8 cellular contexts compared by ENCODE assay signal in the genomic region with DNA sequence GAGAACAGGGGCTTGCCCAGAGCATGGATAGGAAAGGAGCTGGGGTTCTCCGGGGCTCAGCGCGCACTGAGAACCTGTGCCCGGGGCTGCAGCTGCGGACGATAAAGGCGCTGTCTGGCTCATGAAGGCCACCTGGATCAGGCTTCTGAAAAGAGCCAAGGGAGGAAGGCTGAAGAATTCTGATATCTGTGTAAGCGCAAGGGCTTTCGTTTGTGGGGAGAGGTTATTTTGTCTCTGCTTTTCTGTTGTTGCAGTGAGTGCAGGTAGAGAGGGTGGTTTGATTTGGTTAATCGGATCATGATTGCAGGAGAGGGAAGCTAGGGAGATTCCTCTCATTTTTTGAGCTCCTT.
DNase-seq lines count a peak whose midpoint lies in the region; ATAC-seq and TF ChIP-seq lines count a peak whose summit lies in the region.

No MANE protein-coding gene starts in this region.

- H3K36me3 Mint-ChIP-seq in neural progenitor cell: no peaks in the 10 kb centered on the region
- H3K36me3 Mint-ChIP-seq in stimulated activated effector memory CD8-positive, alpha-beta T cell treated with anti-CD3 and anti-CD28 coated beads, Interleukin-12 subunit alpha, Interleukin-12 subunit beta, amount 100 ng/mL, for 72 hours: peaks cover 5% of the 10 kb centered on the region

- H3K27me3 ChIP-seq in colonic mucosa (no peaks in the 10 kb centered on the region), neural progenitor cell (peaks cover 33% of the 10 kb centered on the region), gastrocnemius medialis (peaks cover 0 to 4% (median 0%) of the 10 kb centered on the region in 3 donors)

- no peak for TF ChIP-seq POLR2A in gastrocnemius medialis (IDR thresholded peaks at IDR 0.05)

- H3K27ac Mint-ChIP-seq in neural progenitor cell: no peak overlapping the region
- no peak overlapping the region for H3K27ac Mint-ChIP-seq in stimulated activated effector memory CD8-positive, alpha-beta T cell treated with anti-CD3 and anti-CD28 coated beads, Interleukin-12 subunit alpha, Interleukin-12 subunit beta, amount 100 ng/mL, for 72 hours

- H2AFZ ChIP-seq in neural progenitor cell (replicated peaks): peak overlapping the region; percentile 83

- intact Hi-C loops in colonic mucosa (cut with DNase I) (no loop called here), gastrocnemius medialis (cut with DNase I; ENCODE audit: low total_unique reads) (no loop called here)

- H3K4me2 ChIP-seq in neural progenitor cell: peak overlapping the region; percentile 98

- DNase-seq in GM03348 (ENCODE audit: low spot score) (peak; percentile 9), colonic mucosa (peak; percentile 41), neural progenitor cell (ENCODE audit: low spot score) (peak; percentile 59), AG08395 (ENCODE audit: low spot score) (no peak), gastrocnemius medialis (no peak)
- no peak for DNase-seq in stimulated activated effector memory CD8-positive, alpha-beta T cell treated with anti-CD3 and anti-CD28 coated beads, Interleukin-12 subunit alpha, Interleukin-12 subunit beta, amount 100 ng/mL, for 72 hours (ENCODE audit: low spot score in 2 of 2)

- TF ChIP-seq CTCF in colonic mucosa (IDR thresholded peaks at IDR 0.05) (no peak), neural progenitor cell (IDR thresholded peaks at IDR 0.05) (no peak), gastrocnemius medialis (IDR thresholded peaks at IDR 0.05 in 4 of 5, conservative IDR thresholded peaks at IDR 0.05 in 1 of 5) (no peak)

- H3K4me3 Mint-ChIP-seq in neural progenitor cell: peak overlapping the region; percentile 87
- H3K4me3 Mint-ChIP-seq in stimulated activated effector memory CD8-positive, alpha-beta T cell treated with anti-CD3 and anti-CD28 coated beads, Interleukin-12 subunit alpha, Interleukin-12 subunit beta, amount 100 ng/mL, for 72 hours: no peak overlapping the region

- peaks cover 6% of the 10 kb centered on the region for H3K27me3 Mint-ChIP-seq in neural progenitor cell (ENCODE audit: insufficient read depth, low read depth)

- H3K4me1 ChIP-seq in colonic mucosa (no peaks in the 10 kb centered on the region), neural progenitor cell (peaks cover 7% of the 10 kb centered on the region), gastrocnemius medialis (peaks cover 0 to 3% of the 10 kb centered on the region in 2 donors)

- H3K27ac ChIP-seq in KOPT-K1 (ENCODE audit: low read depth, low read length, poor library complexity, severe bottlenecking) (peak overlapping the region; percentile 39), colonic mucosa (peak overlapping the region; percentile 80), neural progenitor cell (no peak overlapping the region), gastrocnemius medialis (no peak overlapping the region)

- no peaks in the 10 kb centered on the region for H3F3A ChIP-seq in neural progenitor cell (ENCODE audit: low read depth)

- H3K79me2 ChIP-seq in neural progenitor cell (ENCODE audit: low read depth): no peaks in the 10 kb centered on the region

- peaks cover 12% of the 10 kb centered on the region for H3K4me1 Mint-ChIP-seq in neural progenitor cell
- H3K4me1 Mint-ChIP-seq in stimulated activated effector memory CD8-positive, alpha-beta T cell treated with anti-CD3 and anti-CD28 coated beads, Interleukin-12 subunit alpha, Interleukin-12 subunit beta, amount 100 ng/mL, for 72 hours: peaks cover 9% of the 10 kb centered on the region

- no peaks in the 10 kb centered on the region for H3K9me3 Mint-ChIP-seq in neural progenitor cell
- no peaks in the 10 kb centered on the region for H3K9me3 Mint-ChIP-seq in stimulated activated effector memory CD8-positive, alpha-beta T cell treated with anti-CD3 and anti-CD28 coated beads, Interleukin-12 subunit alpha, Interleukin-12 subunit beta, amount 100 ng/mL, for 72 hours

- no peaks in the 10 kb centered on the region for H3K9me3 ChIP-seq in KOPT-K1 (ENCODE audit: insufficient read depth, low read length, poor library complexity, severe bottlenecking)
- H3K9me3 ChIP-seq in colonic mucosa: no peaks in the 10 kb centered on the region
- no peaks in the 10 kb centered on the region for H3K9me3 ChIP-seq in neural progenitor cell (ENCODE audit: low read depth)
- H3K9me3 ChIP-seq in gastrocnemius medialis: no peaks in the 10 kb centered on the region

- no peak for ATAC-seq in HG02588 (IDR thresholded peaks at IDR 0.05; ENCODE audit: unreplicated experiment)
- ATAC-seq in stimulated activated effector memory CD8-positive, alpha-beta T cell treated with anti-CD3 and anti-CD28 coated beads, Interleukin-12 subunit alpha, Interleukin-12 subunit beta, amount 100 ng/mL, for 72 hours: no peak
- ATAC-seq in gastrocnemius medialis: no peak

- peak overlapping the region; percentile 60 to 74 for H3K9ac ChIP-seq in colonic mucosa (ENCODE audit: low read depth in 2 of 2, low read length in 2 of 2)
- peak overlapping the region; percentile 40 for H3K9ac ChIP-seq in neural progenitor cell

- H3K36me3 ChIP-seq in KOPT-K1 (ENCODE audit: insufficient read depth, low read length) (no peaks in the 10 kb centered on the region), colonic mucosa (no peaks in the 10 kb centered on the region), neural progenitor cell (no peaks in the 10 kb centered on the region), gastrocnemius medialis (no peaks in the 10 kb centered on the region)

- no peaks in the 10 kb centered on the region for H4K20me1 ChIP-seq in neural progenitor cell (ENCODE audit: low read depth)

- in situ Hi-C loops in gastrocnemius medialis (cut with MboI; ENCODE audit: low sequenced_read_pairs in 4 of 4): no loop called here

- H3K4me3 ChIP-seq in colonic mucosa (peak overlapping the region; percentile 34), neural progenitor cell (peak overlapping the region; percentile 70), gastrocnemius medialis (peak overlapping the region in 2 of 4 donors; percentile 26 to 27)

Comparison
In these comparisons a context has a peak if more than half of its experiments do, and no peak if none do; other contexts are left out.
1. DNase-seq: peak in GM03348 (single experiment), colonic mucosa (single experiment) and neural progenitor cell (single experiment); none in AG08395 (single experiment), stimulated activated effector memory CD8-positive, alpha-beta T cell treated with anti-CD3 and anti-CD28 coated beads, Interleukin-12 subunit alpha, Interleukin-12 subunit beta, amount 100 ng/mL, for 72 hours (0 of 2) and gastrocnemius medialis (0 of 2).
2. H3K27ac ChIP-seq: peak in KOPT-K1 (single experiment) and colonic mucosa (single experiment); none in neural progenitor cell (single experiment) and gastrocnemius medialis (0 of 4).